In genomic region chr17:67845374-67845773, GRCh38 we compare ENCODE assay signal across 21 cellular contexts. TPM values are rescaled to one million over a fixed set of nuclear protein-coding genes. Genes with fewer than 3 reads are reported as not detected.
DNase-seq lines count a peak whose midpoint lies in the region; ATAC-seq lines count a peak whose summit lies in the region.
"Had no signal": no experiment of that assay in that cellular context is flagged by ENCODE, and none has a peak within 500 bp of the region (broad histone marks: within the 10 kb centered on the region; RNA-seq: fewer than 3 reads in every experiment).

No MANE protein-coding gene starts in this region.

- H3K27ac Mint-ChIP-seq in T-helper 17 cell (peak overlapping the region; percentile 37), memory B cell (peak overlapping the region; percentile 24)
- H3K27ac Mint-ChIP-seq in activated T-helper 17 cell treated with anti-CD3 and anti-CD28 coated beads, Interleukin-2, amount 50 U/mL, for 72 hours: peak overlapping the region; percentile 38
- peak overlapping the region; percentile 37 for H3K27ac Mint-ChIP-seq in stimulated activated naive B cell treated with anti-CD40 and anti-IgM and Interleukin-4, amounts not matched to agents 10 μg/mL and 1 μg/mL and 100 μg/mL, for 72 hours
- H3K27ac Mint-ChIP-seq: B cell; CD4-positive, alpha-beta T cell; CD8-positive, alpha-beta T cell had no signal

- H3K36me3 Mint-ChIP-seq in T-helper 17 cell (ENCODE audit: low read depth) (peaks cover 2% of the 10 kb centered on the region), memory B cell (peaks cover 5% of the 10 kb centered on the region)
- H3K36me3 Mint-ChIP-seq in activated T-helper 17 cell treated with anti-CD3 and anti-CD28 coated beads, Interleukin-2, amount 50 U/mL, for 72 hours (ENCODE audit: low read depth): peaks cover under 1% of the 10 kb centered on the region
- peaks cover 8 to 10% of the 10 kb centered on the region in 2 donors for H3K36me3 Mint-ChIP-seq in stimulated activated naive B cell treated with anti-CD40 and anti-IgM and Interleukin-4, amounts not matched to agents 10 μg/mL and 1 μg/mL and 100 μg/mL, for 72 hours

- no peak overlapping the region for H3K4me3 ChIP-seq in aorta (ENCODE audit: low read length in 2 of 2)
- H3K4me3 ChIP-seq: A549; BLaER1 treated with 17β-estradiol and CSF1 and Interleukin-3, amounts not matched to agents 10 nM and 100 nM had no signal

- ATAC-seq in T-helper 17 cell: no peak
- ATAC-seq in activated T-helper 17 cell treated with anti-CD3 and anti-CD28 coated beads, Interleukin-2, amount 50 U/mL, for 72 hours (replicated peaks): no peak
- no peak for ATAC-seq in memory B cell (ENCODE audit: low read depth)
- no peak for ATAC-seq in stimulated activated naive B cell treated with anti-CD40 and anti-IgM and Interleukin-4, amounts not matched to agents 10 μg/mL and 1 μg/mL and 100 μg/mL, for 72 hours (replicated peaks)
- no peak for ATAC-seq in aorta (ENCODE audit: low FRiP score)
- no peak for ATAC-seq in GM19397 (IDR thresholded peaks at IDR 0.05; ENCODE audit: unreplicated experiment)
- ATAC-seq: A549; CD8-positive, alpha-beta T cell had no signal

- no peaks in the 10 kb centered on the region for H3K27me3 ChIP-seq in aorta (ENCODE audit: control insufficient read depth in 1 of 2, insufficient read depth in 2 of 2, low read length in 1 of 2)
- H3K27me3 ChIP-seq: BLaER1 treated with 17β-estradiol and CSF1 and Interleukin-3, amounts not matched to agents 10 nM and 100 nM had no signal

- H3K4me1 ChIP-seq in aorta (ENCODE audit: control insufficient read depth in 1 of 2, insufficient read depth in 2 of 2, low read length in 2 of 2): no peaks in the 10 kb centered on the region
- H3K4me1 ChIP-seq: A549 had no signal

- no peaks in the 10 kb centered on the region for H3K27me3 Mint-ChIP-seq in T-helper 17 cell
- H3K27me3 Mint-ChIP-seq in activated T-helper 17 cell treated with anti-CD3 and anti-CD28 coated beads, Interleukin-2, amount 50 U/mL, for 72 hours: no peaks in the 10 kb centered on the region
- no peaks in the 10 kb centered on the region for H3K27me3 Mint-ChIP-seq in memory B cell
- no peaks in the 10 kb centered on the region for H3K27me3 Mint-ChIP-seq in stimulated activated naive B cell treated with anti-CD40 and anti-IgM and Interleukin-4, amounts not matched to agents 10 μg/mL and 1 μg/mL and 100 μg/mL, for 72 hours
- H3K27me3 Mint-ChIP-seq: B cell; CD4-positive, alpha-beta T cell had no signal

- intact Hi-C loops in aorta (cut with DNase I): no loop called here

- H3K9me3 ChIP-seq in T-helper 17 cell (ENCODE audit: control insufficient read depth, low read length, poor library complexity, severe bottlenecking): no peaks in the 10 kb centered on the region
- H3K9me3 ChIP-seq in aorta (ENCODE audit: control insufficient read depth, low read length): no peaks in the 10 kb centered on the region
- H3K9me3 ChIP-seq: A549 had no signal

- no peak overlapping the region for H3K27ac ChIP-seq in aorta (ENCODE audit: low read depth in 1 of 2, low read length in 2 of 2)
- H3K27ac ChIP-seq: 22Rv1; A549; BLaER1 treated with 17β-estradiol and CSF1 and Interleukin-3, amounts not matched to agents 10 nM and 100 nM; C4-2B had no signal

- no peaks in the 10 kb centered on the region for H3K9me3 Mint-ChIP-seq in activated T-helper 17 cell treated with anti-CD3 and anti-CD28 coated beads, Interleukin-2, amount 50 U/mL, for 72 hours
- no peaks in the 10 kb centered on the region for H3K9me3 Mint-ChIP-seq in memory B cell
- no peaks in the 10 kb centered on the region for H3K9me3 Mint-ChIP-seq in stimulated activated naive B cell treated with anti-CD40 and anti-IgM and Interleukin-4, amounts not matched to agents 10 μg/mL and 1 μg/mL and 100 μg/mL, for 72 hours
- H3K9me3 Mint-ChIP-seq: CD4-positive, alpha-beta T cell; CD8-positive, alpha-beta T cell had no signal

- H3K4me1 Mint-ChIP-seq in T-helper 17 cell (peaks cover 22% of the 10 kb centered on the region), memory B cell (peaks cover 17% of the 10 kb centered on the region)
- peaks cover 15% of the 10 kb centered on the region for H3K4me1 Mint-ChIP-seq in activated T-helper 17 cell treated with anti-CD3 and anti-CD28 coated beads, Interleukin-2, amount 50 U/mL, for 72 hours
- H3K4me1 Mint-ChIP-seq in stimulated activated naive B cell treated with anti-CD40 and anti-IgM and Interleukin-4, amounts not matched to agents 10 μg/mL and 1 μg/mL and 100 μg/mL, for 72 hours: peaks cover 18 to 49% of the 10 kb centered on the region in 2 donors

- 88 to 95% methylated on average over 5 of the region's 5 CpGs for WGBS in aorta, 2 donors

- DNase-seq in T-helper 17 cell (no peak), memory B cell (ENCODE audit: low spot score in 2 of 2) (no peak), putamen (ENCODE audit: low spot score) (no peak), aorta (no peak)
- no peak for DNase-seq in stimulated activated naive B cell treated with anti-CD40 and anti-IgM and Interleukin-4, amounts not matched to agents 10 μg/mL and 1 μg/mL and 100 μg/mL, for 72 hours
- DNase-seq: AML-193; CD4-positive, alpha-beta T cell; CD8-positive, alpha-beta T cell; COR-L47; DMS 273 treated with DMSO at 0.1 percent for 48 hours; DMS153; DMS53; DMS79 treated with DMSO at 0.1 percent for 48 hours; GF-D8 had no signal

- no peaks in the 10 kb centered on the region for H3K36me3 ChIP-seq in aorta (ENCODE audit: control insufficient read depth in 1 of 2, insufficient read depth in 2 of 2, low read length in 1 of 2)

- H3K4me3 Mint-ChIP-seq in T-helper 17 cell (no peak overlapping the region), memory B cell (no peak overlapping the region)
- H3K4me3 Mint-ChIP-seq in activated T-helper 17 cell treated with anti-CD3 and anti-CD28 coated beads, Interleukin-2, amount 50 U/mL, for 72 hours: no peak overlapping the region
- H3K4me3 Mint-ChIP-seq in stimulated activated naive B cell treated with anti-CD40 and anti-IgM and Interleukin-4, amounts not matched to agents 10 μg/mL and 1 μg/mL and 100 μg/mL, for 72 hours: no peak overlapping the region
- H3K4me3 Mint-ChIP-seq: B cell; CD4-positive, alpha-beta T cell; CD8-positive, alpha-beta T cell had no signal

RNA-seq across cellular contexts. Expression of gene BPTF, which starts 20.1 kb away (rescaled TPM):
- total RNA-seq in T-helper 17 cell (100 to 1,000 TPM; 138 to 145 TPM), aorta (100 to 1,000 TPM in 1 of 2 donors, 10 to 100 TPM in 1; 82.3 to 121 TPM)
- total RNA-seq in activated T-helper 17 cell treated with anti-CD3 and anti-CD28 coated beads, Interleukin-2, amount 50 U/mL, for 72 hours: 10 to 100 TPM; 73.7 to 86.4 TPM
- polyA plus RNA-seq in aorta: 10 to 100 TPM; 17.8 to 26.0 TPM
